14 cellular contexts compared by ENCODE assay signal in the genomic region with DNA sequence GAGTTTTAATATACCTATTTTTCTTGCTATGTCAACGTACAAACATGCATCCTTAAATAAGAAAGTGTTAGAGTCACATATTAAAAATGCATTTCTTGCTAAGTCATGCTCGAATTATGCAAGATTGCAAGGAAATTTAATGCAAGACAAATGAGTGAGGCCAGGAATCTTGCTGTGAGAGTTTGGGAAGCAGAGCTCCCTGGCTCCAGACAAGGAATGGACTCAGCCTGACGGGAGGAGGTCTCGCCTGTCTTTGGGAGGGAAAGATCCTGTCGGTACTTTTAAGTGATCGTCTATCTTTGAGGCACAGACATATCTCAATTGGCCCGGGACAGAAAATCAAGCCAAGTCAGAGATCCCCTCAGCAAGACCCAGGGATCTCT. TPM values are rescaled to one million over a fixed set of nuclear protein-coding genes. Genes with fewer than 3 reads are reported as not detected.
DNase-seq lines count a peak whose midpoint lies in the region; ATAC-seq and TF ChIP-seq lines count a peak whose summit lies in the region.
"Had no signal": no experiment of that assay in that cellular context is flagged by ENCODE, and none has a peak within 500 bp of the region (broad histone marks: within the 10 kb centered on the region; RNA-seq: fewer than 3 reads in every experiment).

No MANE protein-coding gene starts in this region.

- no peak overlapping the region for H3K4me3 ChIP-seq in AG04450 (ENCODE audit: low read depth, low read length)
- H3K4me3 ChIP-seq in esophagus squamous epithelium, result no peak overlapping the region

- H3K9me3 ChIP-seq in AG04450 (ENCODE audit: control insufficient read depth, insufficient read depth, low read length) (no peaks in the 10 kb centered on the region), esophagus squamous epithelium (no peaks in the 10 kb centered on the region)

- H3K36me3 ChIP-seq in esophagus squamous epithelium, result no peaks in the 10 kb centered on the region

- peaks cover 46% of the 10 kb centered on the region for H3K4me1 Mint-ChIP-seq in osteocyte (ENCODE audit: unreplicated experiment)

- no peak for DNase-seq in AG04450 (ENCODE audit: low read depth, low spot score)
- peak; percentile 75 for DNase-seq in NCI-H226
- DNase-seq in esophagus squamous epithelium (lab: John Stamatoyannopoulos, UW), result no peak
- no peak for DNase-seq in osteocyte (ENCODE audit: extremely low spot score, unreplicated experiment)
- no peak for DNase-seq in activated gamma-delta T cell treated with Interleukin-2 at 50 U/mL for 16 hours
- DNase-seq in effector CD4-positive, alpha-beta T cell, result no peak
- DNase-seq in T-helper 2 cell, result no peak
- DNase-seq: activated CD4-positive, alpha-beta memory T cell treated with anti-CD3 and anti-CD28 coated beads, Interleukin-2, amount 10 ng/mL, durations not matched to agents 7 days and 5 days; GF-D8; NCI-H146; stimulated activated naive CD4-positive, alpha-beta T cell had no signal

- peaks cover 19 to 51% (median 29%) of the 10 kb centered on the region in 3 donors for H3K4me1 ChIP-seq in esophagus squamous epithelium

- POLR2A ChIA-PET in AG04450 (lab: Yijun Ruan, JAX), result no interaction called here

- peak in 1 of 4 donors; percentile 22 for TF ChIP-seq POLR2A in esophagus squamous epithelium (IDR thresholded peaks at IDR 0.05)

- CTCF ChIA-PET in AG04450 (lab: Charles Lee), result no interaction called here

- no peak overlapping the region for H3K4me3 Mint-ChIP-seq in osteocyte (ENCODE audit: unreplicated experiment)
- H3K4me3 Mint-ChIP-seq: activated CD4-positive, alpha-beta memory T cell treated with anti-CD3 and anti-CD28 coated beads, Interleukin-2, amount 10 ng/mL, durations not matched to agents 7 days and 5 days; neural crest cell had no signal

- no peaks in the 10 kb centered on the region for H3K27me3 Mint-ChIP-seq in osteocyte (ENCODE audit: unreplicated experiment)

- H3K36me3 Mint-ChIP-seq in osteocyte (ENCODE audit: unreplicated experiment), result no peaks in the 10 kb centered on the region

- H3K27ac ChIP-seq in AG04450 (ENCODE audit: low read depth, low read length) (peak overlapping the region; percentile 79), esophagus squamous epithelium (peak overlapping the region; percentile 56 to 85 (median 76))
- H3K27ac ChIP-seq: C4-2B had no signal

- no peaks in the 10 kb centered on the region for H3K27me3 ChIP-seq in AG04450 (ENCODE audit: control insufficient read depth, insufficient read depth, low read length)
- no peaks in the 10 kb centered on the region for H3K27me3 ChIP-seq in esophagus squamous epithelium

- H3K9me3 Mint-ChIP-seq in osteocyte (ENCODE audit: unreplicated experiment), result no peaks in the 10 kb centered on the region
- H3K9me3 Mint-ChIP-seq: activated CD4-positive, alpha-beta memory T cell treated with anti-CD3 and anti-CD28 coated beads, Interleukin-2, amount 10 ng/mL, durations not matched to agents 7 days and 5 days had no signal

- no peak for ATAC-seq in GM19035 (IDR thresholded peaks at IDR 0.05; ENCODE audit: unreplicated experiment)

- TF ChIP-seq CTCF in AG04450 (IDR thresholded peaks at IDR 0.05; ENCODE audit: low read depth, low read length), result no peak
- TF ChIP-seq CTCF in esophagus squamous epithelium (IDR thresholded peaks at IDR 0.05), result no peak
- TF ChIP-seq CTCF in osteocyte (IDR thresholded peaks at IDR 0.05), result no peak

- H3K27ac Mint-ChIP-seq in osteocyte (ENCODE audit: unreplicated experiment), result peak overlapping the region; percentile 91
- H3K27ac Mint-ChIP-seq: activated CD4-positive, alpha-beta memory T cell treated with anti-CD3 and anti-CD28 coated beads, Interleukin-2, amount 10 ng/mL, durations not matched to agents 7 days and 5 days had no signal

- intact Hi-C loops in esophagus squamous epithelium (cut with DNase I), result no loop called here

- WGBS in esophagus squamous epithelium, 2 donors, result 52 to 62% methylated on average over 7 of the region's 7 CpGs

RNA-seq across cellular contexts. Expression of gene RFX2, which starts 39.2 kb away (rescaled TPM):
- 2.7 and 2.9 TPM in 2 replicates for polyA plus RNA-seq in AG04450 (2011; rRNA removed)
- 7.3 and 9.8 TPM in 2 replicates for polyA minus RNA-seq in AG04450 (2011; rRNA and poly(A)+ RNA removed)
- total RNA-seq in esophagus squamous epithelium (10 to 100 TPM in 1 of 4 donors, 1 to 10 TPM in 3; 5.2 to 21.4 (median 7.7) TPM), osteocyte (4.5 and 5.3 TPM in 2 replicates)
